Comparison of ENCODE assay signal across 8 cellular contexts in the genomic region with DNA sequence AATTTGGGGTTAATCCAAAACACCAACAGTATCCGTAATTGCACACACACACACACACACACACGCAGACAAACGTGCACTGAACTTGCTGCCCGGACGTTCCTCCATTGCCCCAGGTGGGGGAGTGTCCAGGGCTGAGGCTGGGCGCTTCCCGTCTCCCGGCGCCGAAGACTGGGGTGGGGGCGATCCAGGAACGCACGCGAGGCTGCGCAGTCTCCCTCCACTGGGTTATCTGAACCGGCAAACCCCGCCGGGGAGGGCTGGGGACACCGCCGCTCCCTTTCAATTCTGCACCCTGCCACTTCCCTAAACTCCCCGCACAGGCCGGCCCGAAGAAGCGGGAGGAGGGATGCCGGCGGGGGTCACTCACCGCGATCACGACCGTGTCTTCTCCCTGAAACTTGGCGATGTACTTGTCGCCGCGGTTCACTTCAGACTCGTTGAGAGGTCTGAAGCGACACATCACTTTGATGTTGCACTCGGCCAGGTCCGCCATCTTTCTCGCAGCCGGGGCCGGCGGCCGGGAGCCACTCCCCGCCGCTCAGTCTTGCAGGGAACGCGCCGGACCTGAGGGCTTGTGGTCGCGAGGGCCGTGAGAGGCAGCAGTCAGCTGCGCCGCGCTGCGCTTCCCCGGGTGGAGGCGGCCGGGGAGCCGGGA. TPM values are rescaled to one million over a fixed set of nuclear protein-coding genes. Genes with fewer than 3 reads are reported as not detected.
DNase-seq lines count a peak whose midpoint lies in the region; ATAC-seq and TF ChIP-seq lines count a peak whose summit lies in the region.

No MANE protein-coding gene starts in this region.

- CTCF ChIA-PET in AG04450 (lab: Charles Lee): no interaction called here
- CTCF ChIA-PET in activated CD8-positive, alpha-beta T cell treated with anti-CD3 and anti-CD28 coated beads, Interleukin-2, amount 10 ng/mL, durations not matched to agents 7 days and 5 days (lab: Charles Lee): interaction anchor here (1.5 to 1.7 kb wide), 2 partner anchors 20 to 194 kb away, joined by 3 to 4 read pairs; no protein-coding TSS in a partner anchor

- H3K36me3 Mint-ChIP-seq in activated CD8-positive, alpha-beta T cell treated with anti-CD3 and anti-CD28 coated beads, Interleukin-2, amount 10 ng/mL, durations not matched to agents 7 days and 5 days (ENCODE audit: low read depth): peaks cover 26% of the 10 kb centered on the region

- no peaks in the 10 kb centered on the region for H3K27me3 Mint-ChIP-seq in activated CD8-positive, alpha-beta T cell treated with anti-CD3 and anti-CD28 coated beads, Interleukin-2, amount 10 ng/mL, durations not matched to agents 7 days and 5 days (ENCODE audit: low read depth)

- DNase-seq in AG04450 (ENCODE audit: low read depth, low spot score) (no peak), NCI-H526 (lab: John Stamatoyannopoulos, UW) (peak; percentile 52 to 68), mesendoderm (peak; percentile 83)
- peak; percentile 64 for DNase-seq in activated CD8-positive, alpha-beta T cell treated with anti-CD3 and anti-CD28 coated beads, Interleukin-2, amount 10 ng/mL, durations not matched to agents 7 days and 5 days
- DNase-seq in effector memory CD4-positive, alpha-beta T cell: peak; percentile 48 to 65 (median 54)
- peak; percentile 17 for DNase-seq in stimulated activated CD8-positive, alpha-beta memory T cell treated with anti-CD3 and anti-CD28 coated beads, Interleukin-15, amount 100 ng/mL, for 24 hours (ENCODE audit: low read depth)

- no peak overlapping the region for H2AK5ac ChIP-seq in mesendoderm (ENCODE audit: low read length)

- peak overlapping the region; percentile 97 for H3K9ac ChIP-seq in mesendoderm (ENCODE audit: low read length)

- peak overlapping the region; percentile 100 for H3K23ac ChIP-seq in mesendoderm (ENCODE audit: low read length)

- no CpG with 5 or more reads among the region's 59 CpGs for WGBS in mesendoderm (ENCODE audit: extremely low coverage, insufficient coverage, low lambda C conversion rate)

- H2BK120ac ChIP-seq in mesendoderm (ENCODE audit: low read depth, low read length): no peak overlapping the region

- H2BK15ac ChIP-seq in mesendoderm (replicated peaks; ENCODE audit: low read depth): no peak overlapping the region

- 0 out of 2 replicates have a peak, but pooled peaks have one; percentile 6 for TF ChIP-seq CTCF in AG04450 (IDR thresholded peaks at IDR 0.05; ENCODE audit: low read depth, low read length)

- H3K4me1 Mint-ChIP-seq in activated CD8-positive, alpha-beta T cell treated with anti-CD3 and anti-CD28 coated beads, Interleukin-2, amount 10 ng/mL, durations not matched to agents 7 days and 5 days (ENCODE audit: low read depth): peaks cover 46% of the 10 kb centered on the region

- H3K27me3 ChIP-seq in AG04450 (ENCODE audit: control insufficient read depth, insufficient read depth, low read length) (no peaks in the 10 kb centered on the region), mesendoderm (ENCODE audit: insufficient read depth, low read length, poor library complexity) (no peaks in the 10 kb centered on the region)
- H3K27me3 ChIP-seq in effector memory CD4-positive, alpha-beta T cell (replicated peaks; ENCODE audit: control insufficient read depth, insufficient read depth, low read length, poor library complexity, severe bottlenecking): no peaks in the 10 kb centered on the region

- ATAC-seq in GM18511 (IDR thresholded peaks at IDR 0.05; ENCODE audit: unreplicated experiment) (peak; percentile 66), HG03039 (IDR thresholded peaks at IDR 0.05; ENCODE audit: unreplicated experiment) (peak; percentile 44)
- ATAC-seq in activated CD8-positive, alpha-beta T cell treated with anti-CD3 and anti-CD28 coated beads, Interleukin-2, amount 10 ng/mL, durations not matched to agents 7 days and 5 days: peak; percentile 74

- peaks cover 5% of the 10 kb centered on the region; the same call in 1 of the 2 replicates for H3K9me3 ChIP-seq in AG04450 (ENCODE audit: control insufficient read depth, insufficient read depth, low read length)
- no peaks in the 10 kb centered on the region for H3K9me3 ChIP-seq in effector memory CD4-positive, alpha-beta T cell (ENCODE audit: control insufficient read depth, low read length)

- H3K56ac ChIP-seq in mesendoderm (ENCODE audit: low read length): peak overlapping the region; percentile 97

- H4K5ac ChIP-seq in mesendoderm (ENCODE audit: low read length): no peak overlapping the region

- peaks cover 45% of the 10 kb centered on the region for H3K79me2 ChIP-seq in mesendoderm (ENCODE audit: control insufficient read depth, insufficient read depth, low read length)

- H3K4me2 ChIP-seq in mesendoderm (ENCODE audit: low read length): peak overlapping the region; percentile 6

- H3K4me3 ChIP-seq in AG04450 (ENCODE audit: low read depth, low read length) (peak overlapping the region; percentile 83), mesendoderm (ENCODE audit: low read length) (peak overlapping the region; percentile 95)
- peak overlapping the region; percentile 88 for H3K4me3 ChIP-seq in effector memory CD4-positive, alpha-beta T cell (ENCODE audit: insufficient read depth, low read depth, low read length, poor library complexity, severe bottlenecking)

- peak overlapping the region; percentile 68 for H3K27ac ChIP-seq in AG04450 (ENCODE audit: low read depth, low read length)
- H3K27ac ChIP-seq in effector memory CD4-positive, alpha-beta T cell (ENCODE audit: insufficient read depth, low read length, poor library complexity, severe bottlenecking): peak overlapping the region; percentile 86
- peak overlapping the region; percentile 86 for H3K27ac ChIP-seq in mesendoderm (ENCODE audit: low read depth, low read length)

- H3K4me1 ChIP-seq in effector memory CD4-positive, alpha-beta T cell (ENCODE audit: control insufficient read depth, insufficient read depth, low read length, poor library complexity, severe bottlenecking): peaks cover 18% of the 10 kb centered on the region
- H3K4me1 ChIP-seq in mesendoderm (ENCODE audit: control insufficient read depth, low read depth, low read length): peaks cover 2% of the 10 kb centered on the region

- no peaks in the 10 kb centered on the region for H3K9me3 Mint-ChIP-seq in activated CD8-positive, alpha-beta T cell treated with anti-CD3 and anti-CD28 coated beads, Interleukin-2, amount 10 ng/mL, durations not matched to agents 7 days and 5 days (ENCODE audit: insufficient read depth)

- peak overlapping the region; percentile 92 for H3K18ac ChIP-seq in mesendoderm (ENCODE audit: low read length)

- H3K4me3 Mint-ChIP-seq in activated CD8-positive, alpha-beta T cell treated with anti-CD3 and anti-CD28 coated beads, Interleukin-2, amount 10 ng/mL, durations not matched to agents 7 days and 5 days: peak overlapping the region; percentile 97

- POLR2A ChIA-PET in AG04450 (lab: Yijun Ruan, JAX): interaction anchor here (0.7 kb wide), 1 partner anchor 925 kb away, joined by 7 read pairs; no protein-coding TSS in a partner anchor
- POLR2A ChIA-PET in activated CD8-positive, alpha-beta T cell treated with anti-CD3 and anti-CD28 coated beads, Interleukin-2, amount 10 ng/mL, durations not matched to agents 7 days and 5 days (lab: Charles Lee): interaction anchor here (0.7 kb wide), 1 partner anchor 42 kb away, joined by 4 read pairs; no protein-coding TSS in a partner anchor

- no peak overlapping the region for H4K8ac ChIP-seq in mesendoderm (ENCODE audit: low read depth, low read length)

- peak overlapping the region; percentile 81 for H3K4ac ChIP-seq in mesendoderm (ENCODE audit: low read depth, low read length)

- H3K27ac Mint-ChIP-seq in activated CD8-positive, alpha-beta T cell treated with anti-CD3 and anti-CD28 coated beads, Interleukin-2, amount 10 ng/mL, durations not matched to agents 7 days and 5 days: peak overlapping the region; percentile 97

- H2BK5ac ChIP-seq in mesendoderm (ENCODE audit: low read length): peak overlapping the region; percentile 95

- no peaks in the 10 kb centered on the region for H3K79me1 ChIP-seq in mesendoderm (ENCODE audit: low read length)

- no peaks in the 10 kb centered on the region for H3K36me3 ChIP-seq in effector memory CD4-positive, alpha-beta T cell (ENCODE audit: control insufficient read depth, insufficient read depth, low read length)
- H3K36me3 ChIP-seq in mesendoderm (ENCODE audit: control insufficient read depth, insufficient read depth, low read length): no peaks in the 10 kb centered on the region

RNA-seq across cellular contexts. Expression of a gene that starts 0.6 kb away (rescaled TPM):
- 61.0 and 84.0 TPM in 2 replicates for polyA plus RNA-seq in AG04450 (2011; rRNA removed)
- polyA minus RNA-seq in AG04450 (2011; rRNA and poly(A)+ RNA removed): 41.8 and 76.1 TPM in 2 replicates
- total RNA-seq in activated CD8-positive, alpha-beta T cell treated with anti-CD3 and anti-CD28 coated beads, Interleukin-2, amount 10 ng/mL, durations not matched to agents 7 days and 5 days: 10 to 100 TPM; 57.8 to 61.5 TPM
- 71.8 TPM for polyA plus RNA-seq in mesendoderm (2013, experiment 1 of 2)
- 71.7 TPM for polyA plus RNA-seq in mesendoderm (2013, experiment 2 of 2)
